In genomic region chr1:15154480-15155036, GRCh38 we compare ENCODE assay signal across 8 cellular contexts. TPM values are rescaled to one million over a fixed set of nuclear protein-coding genes. Genes with fewer than 3 reads are reported as not detected.
DNase-seq lines count a peak whose midpoint lies in the region; ATAC-seq and TF ChIP-seq lines count a peak whose summit lies in the region.

No MANE protein-coding gene starts in this region.

- no peak for TF ChIP-seq CTCF in GM13976 (IDR thresholded peaks at IDR 0.05; ENCODE audit: borderline replicate concordance, control extremely low read depth, extremely low read depth, insufficient read depth, missing control alignments)
- no peak for TF ChIP-seq CTCF in foreskin keratinocyte (conservative IDR thresholded peaks at IDR 0.05)
- no peak for TF ChIP-seq CTCF in parathyroid adenoma (IDR thresholded peaks at IDR 0.05)

- peak overlapping the region; percentile 76 for H3K4me3 ChIP-seq in parathyroid adenoma (ENCODE audit: low read depth, low read length)

- H3K27me3 ChIP-seq in foreskin keratinocyte (no peaks in the 10 kb centered on the region), parathyroid adenoma (ENCODE audit: control insufficient read depth, insufficient read depth, low read length) (no peaks in the 10 kb centered on the region)

- H3K79me2 ChIP-seq in parathyroid adenoma, result no peaks in the 10 kb centered on the region

- DNase-seq in GM13976 (ENCODE audit: low spot score) (peak; percentile 44), T-helper 17 cell (no peak), foreskin keratinocyte (peak in 1 of 2 donors; percentile 54), A172 (ENCODE audit: low spot score) (no peak), NCI-H748 (lab: John Stamatoyannopoulos, UW; ENCODE audit: unreplicated experiment) (no peak)

- H3K27me3 Mint-ChIP-seq in T-helper 17 cell, result peaks cover 47% of the 10 kb centered on the region

- H3K36me3 ChIP-seq in parathyroid adenoma (ENCODE audit: control insufficient read depth, insufficient read depth, low read length), result no peaks in the 10 kb centered on the region

- H3K9me3 ChIP-seq in T-helper 17 cell (ENCODE audit: control insufficient read depth, low read length, poor library complexity, severe bottlenecking) (no peaks in the 10 kb centered on the region), parathyroid adenoma (ENCODE audit: control insufficient read depth, low read length) (no peaks in the 10 kb centered on the region)

- H3K36me3 Mint-ChIP-seq in T-helper 17 cell (ENCODE audit: low read depth), result no peaks in the 10 kb centered on the region

- H3K4me2 ChIP-seq in parathyroid adenoma (ENCODE audit: low read length), result peak overlapping the region; percentile 82

- no peak overlapping the region for H3K27ac Mint-ChIP-seq in T-helper 17 cell

- in situ Hi-C loops in GM13976 (cut with MboI; ENCODE audit: low sequenced_read_pairs, unreplicated experiment), result no loop called here

- no peak overlapping the region for H3K9ac ChIP-seq in parathyroid adenoma

- H3K4me1 Mint-ChIP-seq in T-helper 17 cell, result peaks cover 22% of the 10 kb centered on the region

- no peak overlapping the region for H2AFZ ChIP-seq in parathyroid adenoma

- H3K4me1 ChIP-seq in foreskin keratinocyte (peaks cover 8% of the 10 kb centered on the region), parathyroid adenoma (no peaks in the 10 kb centered on the region)

- H3K4me3 Mint-ChIP-seq in T-helper 17 cell, result peak overlapping the region; percentile 79

- no peak for ATAC-seq in T-helper 17 cell
- ATAC-seq in foreskin keratinocyte, result peak; percentile 1
- no peak for ATAC-seq in HG02588 (IDR thresholded peaks at IDR 0.05; ENCODE audit: unreplicated experiment)
- ATAC-seq in GM18907 (IDR thresholded peaks at IDR 0.05; ENCODE audit: unreplicated experiment), result no peak

- H3K27ac ChIP-seq in foreskin keratinocyte (peak overlapping the region; percentile 86), parathyroid adenoma (no peak overlapping the region)

RNA-seq across cellular contexts. Expression of gene TMEM51, which starts 1.0 kb away (rescaled TPM):
- total RNA-seq in T-helper 17 cell (not detected), foreskin keratinocyte (15.4 and 18.1 TPM in 2 replicates)
- polyA plus RNA-seq in foreskin keratinocyte, result 19.2 and 19.5 TPM in 2 replicates
- total RNA-seq in A172 (2014; rRNA removed; shearing (Covaris generic)), result 8.5 and 10.4 TPM in 2 replicates
